ENCODE assay signal across 23 cellular contexts in the genomic region with DNA sequence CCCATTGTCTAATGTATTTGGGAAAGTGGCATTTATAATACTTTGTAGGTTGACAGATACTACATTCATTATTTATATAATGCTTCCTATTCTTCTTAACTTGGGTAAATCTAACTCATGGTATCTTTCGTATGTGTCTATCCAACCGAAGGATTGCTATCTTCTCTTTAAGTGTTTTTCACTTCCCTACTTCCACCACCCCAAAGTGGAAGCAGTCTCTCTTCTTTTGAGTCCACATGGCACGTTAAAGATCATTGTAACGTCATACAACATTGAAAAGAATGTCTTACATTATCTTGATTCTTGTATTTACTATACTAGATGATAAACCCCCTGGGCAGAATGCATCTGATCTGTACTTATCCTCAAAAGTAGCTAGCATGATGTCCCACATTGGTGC.
"Had no signal": no experiment of that assay in that cellular context is flagged by ENCODE, and none has a peak within 500 bp of the region (broad histone marks: within the 10 kb centered on the region; RNA-seq: fewer than 3 reads in every experiment).

No MANE protein-coding gene starts in this region.

- H3K27me3 Mint-ChIP-seq: activated CD4-positive, alpha-beta T cell treated with anti-CD3 and anti-CD28 coated beads, Interleukin-2, amount 10 ng/mL, durations not matched to agents 24 days and 14 days; dendritic cell treated with granulocyte-macrophage colony-stimulating factor and Interleukin-4, amounts not matched to agents 40 ng/mL and 50 ng/mL, for 4 days had no signal

- H3K4me3 ChIP-seq: ovary, prostate gland, spleen, upper lobe of left lung had no signal

- DNase-seq: activated CD4-positive, alpha-beta T cell treated with anti-CD3 and anti-CD28 coated beads, Interleukin-2, amount 10 ng/mL, durations not matched to agents 24 days and 14 days; activated CD8-positive, alpha-beta T cell treated with anti-CD3 and anti-CD28 coated beads, Interleukin-2, amount 10 ng/mL, durations not matched to agents 7 days and 5 days; activated effector memory CD4-positive, alpha-beta T cell treated with Interleukin-2 at 50 U/mL for 16 hours; activated naive CD4-positive, alpha-beta T cell treated with anti-CD3 and anti-CD28 coated beads for 36 hours; activated T-cell treated with anti-CD3 and anti-CD28 coated beads, Interleukin-2, amount 50 U/mL, for 4 hours; aorta; caudate nucleus; effector CD4-positive, alpha-beta T cell; foreskin fibroblast; immature natural killer cell; midbrain; ovary; spleen; stimulated activated CD4-positive, alpha-beta T cell treated with anti-CD3 and anti-CD28 coated beads, Interleukin-4, amount 100 ng/mL, for 1 hour; stimulated activated naive CD8-positive, alpha-beta T cell treated with anti-CD3 and anti-CD28 coated beads, Interleukin-15, Interleukin-2, amounts not matched to agents 100 U/mL and 50 U/mL, for 24 hours; upper lobe of left lung had no signal

- H3K27ac Mint-ChIP-seq: activated CD4-positive, alpha-beta T cell treated with anti-CD3 and anti-CD28 coated beads, Interleukin-2, amount 10 ng/mL, durations not matched to agents 24 days and 14 days; activated CD8-positive, alpha-beta T cell treated with anti-CD3 and anti-CD28 coated beads, Interleukin-2, amount 10 ng/mL, durations not matched to agents 7 days and 5 days; activated naive CD4-positive, alpha-beta T cell treated with anti-CD3 and anti-CD28 coated beads for 36 hours; dendritic cell treated with granulocyte-macrophage colony-stimulating factor and Interleukin-4, amounts not matched to agents 40 ng/mL and 50 ng/mL, for 4 days; nephron; T-helper 1 cell treated with Interleukin-12 subunit alpha and Interleukin-12 subunit beta and Interleukin-4 antibody, amounts not matched to agents 30 μg/mL and 1 μg/mL, for 36 hours had no signal

- H3K36me3 ChIP-seq: ovary had no signal

- H3K4me1 ChIP-seq: prostate gland, spleen had no signal

- H3K4me1 Mint-ChIP-seq: brain had no signal

- H3K9me3 Mint-ChIP-seq: activated CD4-positive, alpha-beta T cell treated with anti-CD3 and anti-CD28 coated beads, Interleukin-2, amount 10 ng/mL, durations not matched to agents 24 days and 14 days; activated naive CD4-positive, alpha-beta T cell treated with anti-CD3 and anti-CD28 coated beads for 36 hours; activated T-cell treated with anti-CD3 and anti-CD28 coated beads, Interleukin-2, amount 50 U/mL, for 4 hours; brain; dendritic cell treated with granulocyte-macrophage colony-stimulating factor and Interleukin-4, amounts not matched to agents 40 ng/mL and 50 ng/mL, for 4 days; immature natural killer cell; nephron; T-helper 1 cell treated with Interleukin-12 subunit alpha and Interleukin-12 subunit beta and Interleukin-4 antibody, amounts not matched to agents 30 μg/mL and 1 μg/mL, for 36 hours had no signal

- H3K27ac ChIP-seq: neutrophil, ovary, prostate gland, spleen had no signal

- ATAC-seq: activated CD4-positive, CD25-positive, alpha-beta regulatory T cell treated with anti-CD3 and anti-CD28 coated beads, Interleukin-2, amount 50 U/mL, for 24 hours; activated CD8-positive, alpha-beta T cell treated with anti-CD3 and anti-CD28 coated beads, Interleukin-2, amount 10 ng/mL, durations not matched to agents 7 days and 5 days; activated T-cell treated with anti-CD3 and anti-CD28 coated beads, Interleukin-2, amount 50 U/mL, for 4 hours; stimulated activated naive CD8-positive, alpha-beta T cell treated with anti-CD3 and anti-CD28 coated beads, Interleukin-15, Interleukin-2, amounts not matched to agents 100 U/mL and 50 U/mL, for 24 hours had no signal

- H3K4me3 Mint-ChIP-seq: activated CD4-positive, alpha-beta T cell treated with anti-CD3 and anti-CD28 coated beads, Interleukin-2, amount 10 ng/mL, durations not matched to agents 24 days and 14 days; activated CD8-positive, alpha-beta T cell treated with anti-CD3 and anti-CD28 coated beads, Interleukin-2, amount 10 ng/mL, durations not matched to agents 7 days and 5 days; activated naive CD4-positive, alpha-beta T cell treated with anti-CD3 and anti-CD28 coated beads for 36 hours; activated T-cell treated with anti-CD3 and anti-CD28 coated beads, Interleukin-2, amount 50 U/mL, for 4 hours; brain; dendritic cell treated with granulocyte-macrophage colony-stimulating factor and Interleukin-4, amounts not matched to agents 40 ng/mL and 50 ng/mL, for 4 days; immature natural killer cell; nephron; T-helper 1 cell treated with Interleukin-12 subunit alpha and Interleukin-12 subunit beta and Interleukin-4 antibody, amounts not matched to agents 30 μg/mL and 1 μg/mL, for 36 hours had no signal

- H3K9me3 ChIP-seq: neutrophil, ovary, prostate gland, spleen, upper lobe of left lung had no signal

- H3K27me3 ChIP-seq: neutrophil, ovary, spleen, upper lobe of left lung had no signal
